In genomic region chr2:100321881-100322820, GRCh38 we compare ENCODE assay signal across 8 cellular contexts. TPM values are rescaled to one million over a fixed set of nuclear protein-coding genes. Genes with fewer than 3 reads are reported as not detected.
DNase-seq lines count a peak whose midpoint lies in the region; ATAC-seq and TF ChIP-seq lines count a peak whose summit lies in the region.

Gene LONRF2 (minus strand): TSS chr2:100322501. CDS start chr2:100322093, 408 bp downstream.

- no peak within 1 kb of the TSS for H3K9ac ChIP-seq in muscle layer of colon (ENCODE audit: low read length)

- H3K27ac ChIP-seq in muscle layer of colon (ENCODE audit: low read depth, low read length) (peak within 1 kb of the TSS; percentile 84), uterus (peak within 1 kb of the TSS; percentile 91 to 99)

- ATAC-seq in HG03095 (IDR thresholded peaks at IDR 0.05; ENCODE audit: unreplicated experiment) (no peak), HG03175 (IDR thresholded peaks at IDR 0.05; ENCODE audit: unreplicated experiment) (no peak)

- peak within 1 kb of the TSS; percentile 46 for H3K4me3 ChIP-seq in epithelial cell of proximal tubule (ENCODE audit: low read depth, low read length)
- peak within 1 kb of the TSS; percentile 65 to 71 for H3K4me3 ChIP-seq in muscle layer of colon (ENCODE audit: low read depth in 1 of 2, low read length in 2 of 2)
- peak within 1 kb of the TSS; percentile 40 to 90 for H3K4me3 ChIP-seq in uterus

- H3K9me3 ChIP-seq in muscle layer of colon (ENCODE audit: low read length) (no peaks in the 10 kb centered on the region), uterus (peaks cover 0 to 8% of the 10 kb centered on the region in 2 donors)

- TF ChIP-seq POLR2A in uterus (IDR thresholded peaks at IDR 0.05): peak in 1 of 2 donors; percentile 74

- no peaks in the 10 kb centered on the region for H3K36me3 ChIP-seq in muscle layer of colon (ENCODE audit: insufficient read depth, low read length)
- no peaks in the 10 kb centered on the region for H3K36me3 ChIP-seq in uterus

- no peak for TF ChIP-seq CTCF in epithelial cell of proximal tubule (conservative IDR thresholded peaks at IDR 0.05; ENCODE audit: low read depth, low read length)
- TF ChIP-seq CTCF in uterus (IDR thresholded peaks at IDR 0.05): peak in 1 of 4 experiments; percentile 20

- DNase-seq in stimulated activated CD4-positive, alpha-beta T cell treated with anti-CD3 and anti-CD28 coated beads, Interleukin-12 subunit alpha, Interleukin-12 subunit beta, amount 100 ng/mL, for 4 hours: peak; percentile 2
- DNase-seq in stimulated activated CD4-positive, alpha-beta T cell treated with anti-CD3 and anti-CD28 coated beads, Interleukin-1b, Interleukin-23, amount 100 ng/mL, for 48 hours: no peak
- DNase-seq in RPMI7951 (ENCODE audit: low read depth) (peak; percentile 8), epithelial cell of proximal tubule (ENCODE audit: low read depth) (no peak), uterus (peak; percentile 57 to 75)

- H3K4me1 ChIP-seq in muscle layer of colon (ENCODE audit: insufficient read depth, low read length) (peaks cover 6% of the 10 kb centered on the region), uterus (no peaks in the 10 kb centered on the region)

- intact Hi-C loops in uterus (cut with DNase I; ENCODE audit: low total_unique reads): no loop called here

- peaks cover 0 to 4% of the 10 kb centered on the region in 2 donors for H3K27me3 ChIP-seq in muscle layer of colon (ENCODE audit: control insufficient read depth in 1 of 2, insufficient read depth in 2 of 2, low read length in 2 of 2)
- no peaks in the 10 kb centered on the region for H3K27me3 ChIP-seq in uterus

RNA-seq across cellular contexts. Expression of gene LONRF2, which starts in this region (rescaled TPM):
- total RNA-seq in RPMI7951 (2014; rRNA removed; shearing (Covaris generic)): 0.68 and 0.84 TPM in 2 replicates
- total RNA-seq in epithelial cell of proximal tubule (0.43 and 1.3 TPM in 2 replicates), uterus (100 to 1,000 TPM in 1 of 4 donors, 10 to 100 TPM in 3; 27.9 to 188 (median 58.5) TPM)

Comparison
In these comparisons a context has a peak if more than half of its experiments do, and no peak if none do; other contexts are left out.
1. RNA of gene LONRF2 (total RNA-seq): 27.9 to 188 TPM in uterus; 0.43 to 1.3 TPM in epithelial cell of proximal tubule and 0.68 to 0.84 TPM in RPMI7951; every median in the first group is over 10 times any median in the second.
2. DNase-seq: peak in stimulated activated CD4-positive, alpha-beta T cell treated with anti-CD3 and anti-CD28 coated beads, Interleukin-12 subunit alpha, Interleukin-12 subunit beta, amount 100 ng/mL, for 4 hours (single experiment) and uterus (2 of 2); none in stimulated activated CD4-positive, alpha-beta T cell treated with anti-CD3 and anti-CD28 coated beads, Interleukin-1b, Interleukin-23, amount 100 ng/mL, for 48 hours (single experiment) and epithelial cell of proximal tubule (single experiment).
3. Peak in DNase-seq in RPMI7951; RNA of the gene not detected or under 1 TPM.
4. Peak in every context shown above with its lines, with median percentiles within 50 percentile points of each other: H3K4me3 ChIP-seq.